Comparison of ENCODE assay signal across 16 cellular contexts in the genomic region with DNA sequence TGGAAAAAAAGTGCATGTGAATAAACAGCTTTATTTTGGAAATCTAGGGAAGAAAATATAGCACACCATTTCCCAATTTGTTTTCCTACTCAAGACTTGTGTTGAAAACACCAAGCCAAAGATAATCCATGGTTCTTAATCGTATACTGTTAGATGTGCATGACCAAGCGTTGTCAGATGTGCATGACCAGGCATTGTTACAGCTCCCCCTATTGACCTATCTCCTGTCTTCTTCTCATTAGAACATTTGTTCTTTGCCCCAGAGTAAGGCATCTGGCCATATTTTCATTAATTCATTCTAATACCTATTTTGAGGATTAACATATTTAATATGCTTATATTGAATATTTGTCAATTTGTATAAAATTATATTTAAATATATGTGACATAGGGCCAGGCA. TPM values are rescaled to one million over a fixed set of nuclear protein-coding genes. Genes with fewer than 3 reads are reported as not detected.
DNase-seq lines count a peak whose midpoint lies in the region; ATAC-seq and TF ChIP-seq lines count a peak whose summit lies in the region.
"Had no signal": no experiment of that assay in that cellular context is flagged by ENCODE, and none has a peak within 500 bp of the region (broad histone marks: within the 10 kb centered on the region; RNA-seq: fewer than 3 reads in every experiment).

No MANE protein-coding gene starts in this region.

- H4K20me1 ChIP-seq in mammary epithelial cell (ENCODE audit: insufficient read depth, low read length) (no peaks in the 10 kb centered on the region), Karpas-422 (ENCODE audit: insufficient read depth, low read depth, low read length) (no peaks in the 10 kb centered on the region)

- H3K9ac ChIP-seq in mammary epithelial cell (ENCODE audit: insufficient read depth, low read length) (no peak overlapping the region), Karpas-422 (ENCODE audit: low read length) (no peak overlapping the region), colonic mucosa (ENCODE audit: low read depth in 2 of 2, low read length in 2 of 2) (no peak overlapping the region)

- H3K36me3 ChIP-seq in mammary epithelial cell (ENCODE audit: insufficient read depth, low read length) (no peaks in the 10 kb centered on the region), Karpas-422 (ENCODE audit: insufficient read depth, low read length) (no peaks in the 10 kb centered on the region), colonic mucosa (no peaks in the 10 kb centered on the region), testis (ENCODE audit: low read depth, missing control alignments) (no peaks in the 10 kb centered on the region)

- peak; percentile 13 for DNase-seq in MCF 10A (ENCODE audit: unreplicated experiment)
- no peak for DNase-seq in mammary epithelial cell
- peak; percentile 74 for DNase-seq in Karpas-422
- no peak for DNase-seq in colonic mucosa
- peak; percentile 13 for DNase-seq in testis
- DNase-seq in NCI-H146 (lab: John Stamatoyannopoulos, UW), result no peak
- DNase-seq in ACHN, result no peak
- DNase-seq: DMS79, midbrain, MM.1S, NCI-H2227 treated with DMSO at 0.1 percent for 48 hours had no signal

- BruUV-seq in MCF 10A (replicated peaks; lab: Mats Ljungman, UMichigan) (no TSS peak), mammary epithelial cell (replicated peaks; lab: Mats Ljungman, UMichigan) (no TSS peak)

- POLR2A ChIA-PET in MCF 10A (lab: Yijun Ruan, JAX), result no interaction called here

- no peaks in the 10 kb centered on the region for H3K9me3 ChIP-seq in mammary epithelial cell (replicated peaks; ENCODE audit: insufficient read depth, low read length)
- no peaks in the 10 kb centered on the region for H3K9me3 ChIP-seq in Karpas-422 (ENCODE audit: low read length)
- H3K9me3 ChIP-seq in colonic mucosa, result no peaks in the 10 kb centered on the region
- no peaks in the 10 kb centered on the region for H3K9me3 ChIP-seq in testis

- CTCF ChIA-PET in MCF 10A (lab: Yijun Ruan, JAX), result no interaction called here
- CTCF ChIA-PET in mammary epithelial cell (lab: Charles Lee; ENCODE audit: low non-redundant PET), result no interaction called here

- 78% methylated on average over 2 of the region's 2 CpGs for WGBS in mammary epithelial cell (ENCODE audit: low coverage, missing lambda C conversion rate)
- 60 to 70% methylated on average over 2 of the region's 2 CpGs for whole genome bisulfite sequencing in testis, 2 donors

- in situ Hi-C loops in mammary epithelial cell (cut with MboI; ENCODE audit: low sequenced_read_pairs in 2 of 2) (no loop called here), ACHN (cut with HindIII; ENCODE audit: low pct_ligation_motif_present, low pct_unique_long_range_greater_than_20kb, low sequenced_read_pairs) (no loop called here)

- TF ChIP-seq POLR2A in testis (IDR thresholded peaks at IDR 0.05), result no peak

- H3K4me3 ChIP-seq in mammary epithelial cell (replicated peaks in 1 of 3; ENCODE audit: insufficient read depth in 1 of 3, low read depth in 2 of 3, low read length in 3 of 3) (no peak overlapping the region), Karpas-422 (ENCODE audit: low read length) (no peak overlapping the region), colonic mucosa (no peak overlapping the region), testis (no peak overlapping the region)

- H3K4me2 ChIP-seq in mammary epithelial cell (ENCODE audit: insufficient read depth, low read depth, low read length) (no peak overlapping the region), Karpas-422 (ENCODE audit: low read depth, low read length, poor library complexity, severe bottlenecking) (no peak overlapping the region)

- ATAC-seq in activated CD4-positive, CD25-positive, alpha-beta regulatory T cell treated with anti-CD3 and anti-CD28 coated beads, Interleukin-2, amount 50 U/mL, for 24 hours, result no peak
- ATAC-seq: esophagus mucosa; Right ventricle myocardium inferior; stimulated activated effector memory CD8-positive, alpha-beta T cell treated with anti-CD3 and anti-CD28 coated beads, Interleukin-12 subunit alpha, Interleukin-12 subunit beta, amount 100 ng/mL, for 72 hours had no signal

- H2AFZ ChIP-seq in mammary epithelial cell (ENCODE audit: low read depth, low read length) (no peak overlapping the region), Karpas-422 (ENCODE audit: low read length) (no peak overlapping the region)

- peaks cover 46% of the 10 kb centered on the region for H3K27me3 Mint-ChIP-seq in MCF 10A (ENCODE audit: insufficient read depth, unreplicated experiment)
- H3K27me3 Mint-ChIP-seq: activated naive CD8-positive, alpha-beta T cell had no signal

- intact Hi-C loops in MCF 10A (cut with micrococcal nuclease), result no loop called here
- intact Hi-C loops in mammary epithelial cell (cut with micrococcal nuclease), result no loop called here
- intact Hi-C loops in colonic mucosa (cut with DNase I), result loop anchor here (10.0 kb wide), 1 partner anchor 104 kb away; no protein-coding TSS in a partner anchor
- intact Hi-C loops in testis (cut with DNase I; ENCODE audit: low total_unique reads), result no loop called here

- H3K4me1 Mint-ChIP-seq in MCF 10A (ENCODE audit: insufficient read depth, unreplicated experiment), result no peaks in the 10 kb centered on the region
- H3K4me1 Mint-ChIP-seq: stimulated activated effector memory CD8-positive, alpha-beta T cell treated with anti-CD3 and anti-CD28 coated beads, Interleukin-12 subunit alpha, Interleukin-12 subunit beta, amount 100 ng/mL, for 72 hours had no signal

- H3K4me3 Mint-ChIP-seq in MCF 10A (ENCODE audit: unreplicated experiment), result no peak overlapping the region
- H3K4me3 Mint-ChIP-seq: activated naive CD8-positive, alpha-beta T cell; stimulated activated effector memory CD8-positive, alpha-beta T cell treated with anti-CD3 and anti-CD28 coated beads, Interleukin-12 subunit alpha, Interleukin-12 subunit beta, amount 100 ng/mL, for 72 hours had no signal

- H3K27ac Mint-ChIP-seq in MCF 10A (ENCODE audit: low read depth, unreplicated experiment), result no peak overlapping the region
- H3K27ac Mint-ChIP-seq: activated naive CD8-positive, alpha-beta T cell; stimulated activated effector memory CD8-positive, alpha-beta T cell treated with anti-CD3 and anti-CD28 coated beads, Interleukin-12 subunit alpha, Interleukin-12 subunit beta, amount 100 ng/mL, for 72 hours had no signal

- H3K27ac ChIP-seq in mammary epithelial cell (ENCODE audit: insufficient read depth, low read depth, low read length), result no peak overlapping the region
- no peak overlapping the region for H3K27ac ChIP-seq in Karpas-422 (ENCODE audit: low read length)
- H3K27ac ChIP-seq in colonic mucosa, result no peak overlapping the region
- H3K27ac ChIP-seq in testis, result no peak overlapping the region

- no peaks in the 10 kb centered on the region for H3K36me3 Mint-ChIP-seq in MCF 10A (ENCODE audit: insufficient read depth, unreplicated experiment)
- H3K36me3 Mint-ChIP-seq: activated naive CD8-positive, alpha-beta T cell; stimulated activated effector memory CD8-positive, alpha-beta T cell treated with anti-CD3 and anti-CD28 coated beads, Interleukin-12 subunit alpha, Interleukin-12 subunit beta, amount 100 ng/mL, for 72 hours had no signal

- TF ChIP-seq CTCF in MCF 10A (IDR thresholded peaks at IDR 0.05; ENCODE audit: unreplicated experiment), result peak; percentile 29
- peak in 1 of 2 donors; percentile 37 for TF ChIP-seq CTCF in mammary epithelial cell (conservative IDR thresholded peaks at IDR 0.05 in 1 of 2, IDR thresholded peaks at IDR 0.05 in 1 of 2; ENCODE audit: extremely low read depth in 1 of 2, insufficient read depth in 1 of 2, low read depth in 1 of 2, low read length in 2 of 2)
- TF ChIP-seq CTCF in colonic mucosa (IDR thresholded peaks at IDR 0.05), result peak; percentile 30
- no peak for TF ChIP-seq CTCF in testis (IDR thresholded peaks at IDR 0.05)

- H3K9me2 ChIP-seq in Karpas-422 (replicated peaks; ENCODE audit: insufficient read depth, low read length), result no peaks in the 10 kb centered on the region

- no peaks in the 10 kb centered on the region for H3K79me2 ChIP-seq in mammary epithelial cell (ENCODE audit: insufficient read depth, low read length)
- no peaks in the 10 kb centered on the region for H3K79me2 ChIP-seq in Karpas-422 (ENCODE audit: low read length)

- peaks cover 12% of the 10 kb centered on the region for H3K9me3 Mint-ChIP-seq in MCF 10A (ENCODE audit: unreplicated experiment)

- peaks cover 1% of the 10 kb centered on the region for H3K27me3 ChIP-seq in mammary epithelial cell (ENCODE audit: insufficient read depth, low read length)
- no peaks in the 10 kb centered on the region for H3K27me3 ChIP-seq in Karpas-422 (ENCODE audit: low read length)
- H3K27me3 ChIP-seq in colonic mucosa, result no peaks in the 10 kb centered on the region
- H3K27me3 ChIP-seq in testis, result no peaks in the 10 kb centered on the region

- dilution Hi-C loops in mammary epithelial cell (cut with HindIII; ENCODE audit: low sequenced_read_pairs), result no loop called here

- H3K4me1 ChIP-seq in mammary epithelial cell (ENCODE audit: insufficient read depth, low read length) (no peaks in the 10 kb centered on the region), Karpas-422 (ENCODE audit: low read length) (no peaks in the 10 kb centered on the region), colonic mucosa (no peaks in the 10 kb centered on the region), testis (no peaks in the 10 kb centered on the region)

RNA-seq across cellular contexts. Expression of gene VCX, which starts 14.4 kb away (rescaled TPM):
- total RNA-seq in MCF 10A (2022) (not detected in 2 replicates), mammary epithelial cell (not detected), colonic mucosa (not detected), testis (100 to 1,000 TPM in 1 of 2 donors, 10 to 100 TPM in 1; 71.2 to 121 TPM)
- polyA plus RNA-seq in mammary epithelial cell (not detected), testis (ENCODE audit: insufficient read depth, low read depth, low replicate concordance) (28.4 TPM)
- not detected for polyA minus RNA-seq in mammary epithelial cell
- not detected in 2 replicates for total RNA-seq in Karpas-422 (2014; rRNA removed; shearing (Covaris generic); ENCODE audit: low replicate concordance)
- total RNA-seq: esophagus mucosa, Right ventricle myocardium inferior had no signal

Comparison
In these comparisons a context has a peak if more than half of its experiments do, and no peak if none do; other contexts are left out.
1. DNase-seq: peak in MCF 10A (single experiment), Karpas-422 (single experiment) and testis (single experiment); none in mammary epithelial cell (single experiment), colonic mucosa (single experiment), NCI-H146 (single experiment) and ACHN (single experiment).
2. CTCF ChIP-seq: peak in MCF 10A (single experiment) and colonic mucosa (single experiment); none in testis (0 of 3).
3. RNA of gene VCX, which starts 14.4 kb away (total RNA-seq): 71.2 to 121 TPM in testis; not detected in colonic mucosa, not detected in MCF 10A, not detected in mammary epithelial cell and not detected in Karpas-422; every median in the first group is over 10 times any median in the second.